9 cellular contexts compared by ENCODE assay signal in genomic region chr10:102650655-102651454, GRCh38. TPM values are rescaled to one million over a fixed set of nuclear protein-coding genes. Genes with fewer than 3 reads are reported as not detected.
DNase-seq lines count a peak whose midpoint lies in the region; ATAC-seq and TF ChIP-seq lines count a peak whose summit lies in the region.
"Had no signal": no experiment of that assay in that cellular context is flagged by ENCODE, and none has a peak within 500 bp of the region (broad histone marks: within the 10 kb centered on the region; RNA-seq: fewer than 3 reads in every experiment).

No MANE protein-coding gene starts in this region.

- H3K4me1 Mint-ChIP-seq in activated naive CD8-positive, alpha-beta T cell treated with anti-CD3 and anti-CD28 coated beads, Interleukin-2, amount 10 ng/mL, durations not matched to agents 7 days and 5 days: peaks cover 71% of the 10 kb centered on the region
- H3K4me1 Mint-ChIP-seq in mesothelial cell of epicardium: peaks cover 48% of the 10 kb centered on the region

- H3K4me3 Mint-ChIP-seq in activated naive CD8-positive, alpha-beta T cell treated with anti-CD3 and anti-CD28 coated beads, Interleukin-2, amount 10 ng/mL, durations not matched to agents 7 days and 5 days: peak overlapping the region; percentile 85
- no peak overlapping the region for H3K4me3 Mint-ChIP-seq in mesothelial cell of epicardium

- H3K9me3 ChIP-seq in breast epithelium (no peaks in the 10 kb centered on the region), mammary epithelial cell (replicated peaks; ENCODE audit: insufficient read depth, low read length) (no peaks in the 10 kb centered on the region), upper lobe of right lung (no peaks in the 10 kb centered on the region)

- peak overlapping the region in 1 of 3 donors; percentile 92 for H3K4me3 ChIP-seq in breast epithelium
- no peak overlapping the region for H3K4me3 ChIP-seq in mammary epithelial cell (replicated peaks in 1 of 3; ENCODE audit: insufficient read depth in 1 of 3, low read depth in 2 of 3, low read length in 3 of 3)
- H3K4me3 ChIP-seq in upper lobe of right lung: peak overlapping the region; percentile 85

- CTCF ChIA-PET in mammary epithelial cell (lab: Charles Lee; ENCODE audit: low non-redundant PET): no interaction called here

- no peak overlapping the region for H3K4me2 ChIP-seq in mammary epithelial cell (ENCODE audit: insufficient read depth, low read depth, low read length)

- H3K27me3 ChIP-seq in breast epithelium (no peaks in the 10 kb centered on the region), mammary epithelial cell (ENCODE audit: insufficient read depth, low read length) (no peaks in the 10 kb centered on the region), upper lobe of right lung (no peaks in the 10 kb centered on the region)

- intact Hi-C loops in breast epithelium (cut with DNase I; ENCODE audit: low total_unique reads) (no loop called here), mammary epithelial cell (cut with micrococcal nuclease) (no loop called here), upper lobe of right lung (cut with DNase I) (no loop called here)

- peaks cover 10 to 52% of the 10 kb centered on the region in 2 donors for H3K4me1 ChIP-seq in breast epithelium
- H3K4me1 ChIP-seq in mammary epithelial cell (ENCODE audit: insufficient read depth, low read length): peaks cover 39% of the 10 kb centered on the region
- H3K4me1 ChIP-seq in upper lobe of right lung: peaks cover 83% of the 10 kb centered on the region

- dilution Hi-C loops in mammary epithelial cell (cut with HindIII; ENCODE audit: low sequenced_read_pairs): no loop called here

- no TSS peak for BruUV-seq in mammary epithelial cell (replicated peaks; lab: Mats Ljungman, UMichigan)

- H3K27ac ChIP-seq in breast epithelium (peak overlapping the region; percentile 62 to 100), mammary epithelial cell (ENCODE audit: insufficient read depth, low read depth, low read length) (no peak overlapping the region), upper lobe of right lung (peak overlapping the region; percentile 77)

- H3K27me3 Mint-ChIP-seq in activated naive CD8-positive, alpha-beta T cell treated with anti-CD3 and anti-CD28 coated beads, Interleukin-2, amount 10 ng/mL, durations not matched to agents 7 days and 5 days: no peaks in the 10 kb centered on the region
- no peaks in the 10 kb centered on the region for H3K27me3 Mint-ChIP-seq in mesothelial cell of epicardium (ENCODE audit: low read depth)

- peaks cover 22% of the 10 kb centered on the region for H3K36me3 Mint-ChIP-seq in activated naive CD8-positive, alpha-beta T cell treated with anti-CD3 and anti-CD28 coated beads, Interleukin-2, amount 10 ng/mL, durations not matched to agents 7 days and 5 days
- peaks cover 10% of the 10 kb centered on the region for H3K36me3 Mint-ChIP-seq in mesothelial cell of epicardium

- 48% methylated on average over 5 of the region's 11 CpGs for WGBS in mammary epithelial cell (ENCODE audit: low coverage, missing lambda C conversion rate)

- H3K9me3 Mint-ChIP-seq in activated naive CD8-positive, alpha-beta T cell treated with anti-CD3 and anti-CD28 coated beads, Interleukin-2, amount 10 ng/mL, durations not matched to agents 7 days and 5 days: no peaks in the 10 kb centered on the region
- H3K9me3 Mint-ChIP-seq in mesothelial cell of epicardium: no peaks in the 10 kb centered on the region

- POLR2A ChIA-PET in activated naive CD8-positive, alpha-beta T cell treated with anti-CD3 and anti-CD28 coated beads, Interleukin-2, amount 10 ng/mL, durations not matched to agents 7 days and 5 days (lab: Charles Lee): interaction anchor here (2.0 to 5.3 kb wide), 3 partner anchors 9 to 64 kb away, joined by 13 to 48 read pairs (median 14); partner anchors contain the start of genes ARL3 and SFXN2

- H3K36me3 ChIP-seq in breast epithelium (no peaks in the 10 kb centered on the region), mammary epithelial cell (ENCODE audit: insufficient read depth, low read length) (peaks cover 19% of the 10 kb centered on the region), upper lobe of right lung (peaks cover 37% of the 10 kb centered on the region)

- TF ChIP-seq POLR2A in breast epithelium (IDR thresholded peaks at IDR 0.05): no peak

- H4K20me1 ChIP-seq in mammary epithelial cell (ENCODE audit: insufficient read depth, low read length): no peaks in the 10 kb centered on the region

- H3K27ac Mint-ChIP-seq in activated naive CD8-positive, alpha-beta T cell treated with anti-CD3 and anti-CD28 coated beads, Interleukin-2, amount 10 ng/mL, durations not matched to agents 7 days and 5 days: peak overlapping the region; percentile 99
- H3K27ac Mint-ChIP-seq in mesothelial cell of epicardium: peak overlapping the region; percentile 30

- peaks cover 80% of the 10 kb centered on the region for H3K79me2 ChIP-seq in mammary epithelial cell (ENCODE audit: insufficient read depth, low read length)

- DNase-seq in breast epithelium (ENCODE audit: low spot score in 2 of 2) (no peak), mammary epithelial cell (no peak), mesothelial cell of epicardium (ENCODE audit: low spot score in 2 of 2, unreplicated experiment in 2 of 2) (no peak), upper lobe of right lung (peak; percentile 65), NCI-H774 (lab: John Stamatoyannopoulos, UW) (no peak), NCI-H345 (lab: John Stamatoyannopoulos, UW) (no peak)
- DNase-seq in activated naive CD8-positive, alpha-beta T cell treated with anti-CD3 and anti-CD28 coated beads, Interleukin-2, amount 10 ng/mL, durations not matched to agents 7 days and 5 days: no peak
- DNase-seq: RPMI8226 had no signal

- no peak overlapping the region for H2AFZ ChIP-seq in mammary epithelial cell (ENCODE audit: low read depth, low read length)

- H3K9ac ChIP-seq in mammary epithelial cell (ENCODE audit: insufficient read depth, low read length): no peak overlapping the region

- in situ Hi-C loops in mammary epithelial cell (cut with MboI; ENCODE audit: low sequenced_read_pairs in 2 of 2): no loop called here

- ATAC-seq in activated naive CD8-positive, alpha-beta T cell treated with anti-CD3 and anti-CD28 coated beads, Interleukin-2, amount 10 ng/mL, durations not matched to agents 7 days and 5 days (ENCODE audit: low read depth): no peak
- ATAC-seq in upper lobe of right lung (peak; percentile 2), GM18517 (IDR thresholded peaks at IDR 0.05; ENCODE audit: unreplicated experiment) (no peak)

- TF ChIP-seq CTCF in breast epithelium (IDR thresholded peaks at IDR 0.05) (no peak), mammary epithelial cell (conservative IDR thresholded peaks at IDR 0.05 in 1 of 2, IDR thresholded peaks at IDR 0.05 in 1 of 2; ENCODE audit: extremely low read depth in 1 of 2, insufficient read depth in 1 of 2, low read depth in 1 of 2, low read length in 2 of 2) (no peak), mesothelial cell of epicardium (IDR thresholded peaks at IDR 0.05; ENCODE audit: unreplicated experiment) (no peak), upper lobe of right lung (IDR thresholded peaks at IDR 0.05) (no peak)

RNA-seq across cellular contexts. Expression of gene TRIM8, which starts 6.6 kb away (rescaled TPM):
- 100 to 1,000 TPM in 1 of 3 donors, 10 to 100 TPM in 2; 74.6 to 128 (median 88.8) TPM for total RNA-seq in breast epithelium
- 10 to 100 TPM; 36.8 to 87.0 TPM for total RNA-seq in mammary epithelial cell
- 61.1 TPM for polyA plus RNA-seq in mammary epithelial cell
- polyA minus RNA-seq in mammary epithelial cell: 82.4 TPM
- total RNA-seq in activated naive CD8-positive, alpha-beta T cell treated with anti-CD3 and anti-CD28 coated beads, Interleukin-2, amount 10 ng/mL, durations not matched to agents 7 days and 5 days: 10 to 100 TPM; 54.7 to 55.1 TPM
- 74.3 to 85.3 TPM (median 79.2 TPM) in 3 replicates for total RNA-seq in mesothelial cell of epicardium
- 146 TPM for total RNA-seq in upper lobe of right lung
